In genomic region chr6:46203388-46203787, GRCh38 we compare ENCODE assay signal across 15 cellular contexts. TPM values are rescaled to one million over a fixed set of nuclear protein-coding genes. Genes with fewer than 3 reads are reported as not detected.
DNase-seq lines count a peak whose midpoint lies in the region; ATAC-seq and TF ChIP-seq lines count a peak whose summit lies in the region.
"Had no signal": no experiment of that assay in that cellular context is flagged by ENCODE, and none has a peak within 500 bp of the region (broad histone marks: within the 10 kb centered on the region; RNA-seq: fewer than 3 reads in every experiment).

No MANE protein-coding gene starts in this region.

- H3K27ac ChIP-seq in GM23248, result no peak overlapping the region
- no peak overlapping the region for H3K27ac ChIP-seq in osteoblast (ENCODE audit: low read depth, low read length)
- H3K27ac ChIP-seq: C4-2B had no signal

- H3K9ac ChIP-seq in GM23248 (no peak overlapping the region), adipocyte (ENCODE audit: low read length) (no peak overlapping the region)

- H4K20me1 ChIP-seq in GM23248 (ENCODE audit: insufficient read depth) (no peaks in the 10 kb centered on the region), osteoblast (ENCODE audit: insufficient read depth, low read length) (no peaks in the 10 kb centered on the region)

- H3F3A ChIP-seq in GM23248 (ENCODE audit: insufficient read depth), result peaks cover 14% of the 10 kb centered on the region; the same call in 1 of the 2 replicates

- peaks cover 4% of the 10 kb centered on the region; the same call in 1 of the 2 replicates for H3K4me1 ChIP-seq in GM23248 (ENCODE audit: insufficient read depth)
- H3K4me1 ChIP-seq in adipocyte (ENCODE audit: control insufficient read depth, insufficient read depth, low read length), result peaks cover 19% of the 10 kb centered on the region
- no peaks in the 10 kb centered on the region for H3K4me1 ChIP-seq in osteoblast (ENCODE audit: insufficient read depth, low read length)

- no peak for ATAC-seq in left cardiac atrium
- ATAC-seq: CD8-positive, alpha-beta T cell had no signal

- H3K9me3 ChIP-seq in GM23248 (ENCODE audit: low read depth), result no peaks in the 10 kb centered on the region
- peaks cover 2% of the 10 kb centered on the region for H3K9me3 ChIP-seq in adipocyte (ENCODE audit: control insufficient read depth, low read length)
- H3K9me3 ChIP-seq in osteoblast (ENCODE audit: low read depth, low read length), result no peaks in the 10 kb centered on the region

- intact Hi-C loops in left cardiac atrium (cut with DNase I), result no loop called here

- no peak for TF ChIP-seq CTCF in osteoblast (IDR thresholded peaks at IDR 0.05; ENCODE audit: extremely low read depth, low read depth, low read length)

- H3K4me2 ChIP-seq in GM23248 (ENCODE audit: unreplicated experiment), result no peak overlapping the region
- no peak overlapping the region for H3K4me2 ChIP-seq in osteoblast (ENCODE audit: insufficient read depth, low read length)

- 3 to 5% methylated on average over 1 of the region's 1 CpG for WGBS in GM23248 (ENCODE audit: low coverage in 1 of 2, low lambda C conversion rate in 2 of 2, missing lambda C conversion rate in 2 of 2), 2 experiments

- H3K79me2 ChIP-seq in GM23248 (ENCODE audit: insufficient read depth) (no peaks in the 10 kb centered on the region), osteoblast (ENCODE audit: insufficient read depth, low read length) (no peaks in the 10 kb centered on the region)

- no peak overlapping the region for H3K4me3 ChIP-seq in GM23248
- H3K4me3 ChIP-seq in adipocyte (ENCODE audit: low read length), result no peak overlapping the region
- H3K4me3 ChIP-seq in osteoblast (ENCODE audit: insufficient read depth, low read length), result no peak overlapping the region

- H3K27me3 ChIP-seq in GM23248 (replicated peaks; ENCODE audit: insufficient read depth), result peaks cover 3% of the 10 kb centered on the region; the same call in 1 of the 2 replicates
- H3K27me3 ChIP-seq in adipocyte (replicated peaks; ENCODE audit: control insufficient read depth, insufficient read depth, low read length), result peaks cover 4% of the 10 kb centered on the region
- H3K27me3 ChIP-seq in osteoblast (ENCODE audit: insufficient read depth, low read length), result peaks cover 13% of the 10 kb centered on the region

- DNase-seq in GM23248 (peak; percentile 9), adipocyte (ENCODE audit: low read depth) (peak; percentile 31), hepatic stellate cell (ENCODE audit: low spot score) (peak; percentile 14), osteoblast (ENCODE audit: insufficient read length, low spot score, missing footprints) (peak; percentile 53), left cardiac atrium (no peak), KBM-7 (no peak)
- DNase-seq in stimulated activated CD4-positive, alpha-beta T cell treated with anti-CD3 and anti-CD28 coated beads, Interleukin-4, amount 100 ng/mL, for 24 hours, result no peak
- no peak for DNase-seq in activated CD8-positive, alpha-beta memory T cell treated with anti-CD3 and anti-CD28 coated beads, Interleukin-2, amount 50 U/mL, for 48 hours
- DNase-seq: CD8-positive, alpha-beta T cell; COR-L47; DMS53; GF-D8; HCEC 1CT; HFFc6 had no signal

- no peaks in the 10 kb centered on the region for H3K36me3 ChIP-seq in GM23248 (ENCODE audit: low read depth)
- H3K36me3 ChIP-seq in adipocyte (ENCODE audit: control insufficient read depth, insufficient read depth, low read length, severe bottlenecking), result no peaks in the 10 kb centered on the region
- no peaks in the 10 kb centered on the region for H3K36me3 ChIP-seq in osteoblast (ENCODE audit: insufficient read depth, low read length)

- no peaks in the 10 kb centered on the region for H3K9me2 ChIP-seq in GM23248 (ENCODE audit: insufficient read depth)

- in situ Hi-C loops in GM23248 (cut with MboI), result loop anchor here (25.0 kb wide), 1 partner anchor 409 kb away; no protein-coding TSS in a partner anchor
- in situ Hi-C loops in KBM-7 (cut with MboI; ENCODE audit: low pct_unique_long_range_greater_than_20kb, low sequenced_read_pairs), result no loop called here

- H2AFZ ChIP-seq in GM23248 (no peak overlapping the region), osteoblast (ENCODE audit: low read length) (no peak overlapping the region)

RNA-seq across cellular contexts. Expression of gene ENPP5, which starts 32.6 kb away (rescaled TPM):
- 0.51 TPM in 1 of 2 replicates, not detected in the other for total RNA-seq in GM23248 (2014; rRNA removed; shearing (Covaris generic))
- 0.11 and 0.24 TPM in 2 replicates for polyA plus RNA-seq in GM23248 (2016; fragmentation: Nextera tagmentation; extraction: Ambion mirVana)
- 2.5 and 5.3 TPM in 2 replicates for total RNA-seq in osteoblast
- total RNA-seq in left cardiac atrium, result 1 to 10 TPM; 5.7 to 6.9 TPM
- total RNA-seq: HFFc6 had no signal

Comparison
In these comparisons a context has a peak if more than half of its experiments do, and no peak if none do; other contexts are left out.
1. DNase-seq: peak in GM23248 (single experiment), adipocyte (single experiment), hepatic stellate cell (single experiment) and osteoblast (single experiment); none in left cardiac atrium (single experiment), stimulated activated CD4-positive, alpha-beta T cell treated with anti-CD3 and anti-CD28 coated beads, Interleukin-4, amount 100 ng/mL, for 24 hours (single experiment), activated CD8-positive, alpha-beta memory T cell treated with anti-CD3 and anti-CD28 coated beads, Interleukin-2, amount 50 U/mL, for 48 hours (single experiment) and KBM-7 (single experiment).